Comparison of ENCODE assay signal across 1 cellular context in the genomic region with DNA sequence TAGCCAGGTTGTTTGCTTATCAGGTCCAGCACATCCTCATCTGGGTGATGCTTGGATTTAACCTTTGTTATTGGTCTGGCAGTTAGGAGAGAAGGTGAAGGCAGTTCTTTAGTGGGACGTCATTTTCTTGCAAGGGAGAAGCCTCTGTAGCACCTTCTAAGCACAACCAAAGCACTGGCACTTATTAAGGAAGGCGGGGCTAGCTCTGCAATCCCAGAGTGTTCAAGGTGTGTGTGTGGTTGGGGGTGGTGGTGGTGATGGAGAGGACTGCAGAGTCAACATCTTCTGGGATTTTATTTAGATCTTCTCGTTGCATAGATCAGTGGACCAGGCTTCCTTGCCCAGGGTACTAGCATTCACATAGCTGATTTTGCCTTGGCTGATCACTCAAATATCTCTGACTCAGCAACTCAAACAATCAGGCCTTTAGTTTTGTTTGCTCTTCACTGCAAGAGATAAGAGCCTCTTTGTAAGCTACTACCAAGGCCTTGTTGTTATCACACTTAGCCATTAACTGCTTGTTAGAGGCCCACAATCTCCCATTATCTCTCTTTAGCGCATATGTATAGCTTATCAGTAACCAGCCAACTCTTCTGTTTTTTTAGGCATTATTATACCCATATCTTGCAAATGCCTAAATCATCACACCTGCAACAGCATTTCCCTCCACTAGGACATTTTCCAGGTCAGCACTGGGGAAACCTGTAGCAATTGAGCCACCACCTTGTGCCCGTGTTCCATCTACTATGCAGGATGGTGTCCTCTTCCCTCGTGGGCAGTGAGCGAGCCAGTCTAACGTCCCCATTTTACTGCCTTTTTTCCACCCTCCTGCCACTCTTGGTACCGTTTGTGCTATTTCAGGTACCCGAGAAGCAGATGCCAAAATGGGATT.
TF ChIP-seq lines count a peak whose summit lies in the region.

No MANE protein-coding gene starts in this region.

TF ChIP-seq in HepG2, 621 proteins besides CTCF, POLR2A, EP300 and RAD21 (continued from another document):
- TF ChIP-seq, protein P1, sequence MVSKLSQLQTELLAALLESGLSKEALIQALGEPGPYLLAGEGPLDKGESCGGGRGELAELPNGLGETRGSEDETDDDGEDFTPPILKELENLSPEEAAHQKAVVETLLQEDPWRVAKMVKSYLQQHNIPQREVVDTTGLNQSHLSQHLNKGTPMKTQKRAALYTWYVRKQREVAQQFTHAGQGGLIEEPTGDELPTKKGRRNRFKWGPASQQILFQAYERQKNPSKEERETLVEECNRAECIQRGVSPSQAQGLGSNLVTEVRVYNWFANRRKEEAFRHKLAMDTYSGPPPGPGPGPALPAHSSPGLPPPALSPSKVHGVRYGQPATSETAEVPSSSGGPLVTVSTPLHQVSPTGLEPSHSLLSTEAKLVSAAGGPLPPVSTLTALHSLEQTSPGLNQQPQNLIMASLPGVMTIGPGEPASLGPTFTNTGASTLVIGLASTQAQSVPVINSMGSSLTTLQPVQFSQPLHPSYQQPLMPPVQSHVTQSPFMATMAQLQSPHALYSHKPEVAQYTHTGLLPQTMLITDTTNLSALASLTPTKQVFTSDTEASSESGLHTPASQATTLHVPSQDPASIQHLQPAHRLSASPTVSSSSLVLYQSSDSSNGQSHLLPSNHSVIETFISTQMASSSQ (IDR thresholded peaks at IDR 0.05; ENCODE audit: low read depth): 0 out of 2 replicates have a peak, but pooled peaks have one; percentile 24
- TF ChIP-seq, protein P1 (CRISPR knock-in tag; IDR thresholded peaks at IDR 0.05; ENCODE audit: borderline replicate concordance): no peak
- no peak for TF ChIP-seq FOXA1 (IDR thresholded peaks at IDR 0.05)
- TF ChIP-seq FOXA1 (CRISPR knock-in tag; IDR thresholded peaks at IDR 0.05): peak; percentile 61
- peak; percentile 48; the same call in 1 of the 2 replicates for TF ChIP-seq ZNF121 (CRISPR knock-in tag; IDR thresholded peaks at IDR 0.05)
- TF ChIP-seq PITX1 (CRISPR knock-in tag; IDR thresholded peaks at IDR 0.05): peak; percentile 21; the same call in 1 of the 2 replicates
- peak; percentile 59 for TF ChIP-seq FOXA3 (CRISPR knock-in tag; IDR thresholded peaks at IDR 0.05)
- peak; percentile 37; the same call in 1 of the 2 replicates for TF ChIP-seq TBX3 (IDR thresholded peaks at IDR 0.05; ENCODE audit: borderline replicate concordance)
- TF ChIP-seq FOSL1 (CRISPR knock-in tag; IDR thresholded peaks at IDR 0.05; ENCODE audit: borderline replicate concordance): peak; percentile 78; the same call in 1 of the 2 replicates
- TF ChIP-seq JUNB (CRISPR knock-in tag; IDR thresholded peaks at IDR 0.05; ENCODE audit: borderline replicate concordance): peak; percentile 65; the same call in 1 of the 2 replicates
- no peak for TF ChIP-seq SOX13 (IDR thresholded peaks at IDR 0.05)
- TF ChIP-seq SOX13 (CRISPR knock-in tag; conservative IDR thresholded peaks at IDR 0.05 in 1 of 2, IDR thresholded peaks at IDR 0.05 in 1 of 2): peak in 1 of 2 experiments; percentile 93; a peak in 2 of 4 replicates
- peak; percentile 25; the same call in 1 of the 2 replicates for TF ChIP-seq ZFX (CRISPR knock-in tag; IDR thresholded peaks at IDR 0.05; ENCODE audit: low read depth)
- no peak for TF ChIP-seq PAX8 (CRISPR knock-in tag; IDR thresholded peaks at IDR 0.05; ENCODE audit: borderline replicate concordance)
- TF ChIP-seq HHEX (CRISPR knock-in tag; IDR thresholded peaks at IDR 0.05): peak; percentile 95
- no peak for TF ChIP-seq HOXA3 (CRISPR knock-in tag; IDR thresholded peaks at IDR 0.05)
- no peak for TF ChIP-seq ZNF263 (CRISPR knock-in tag; IDR thresholded peaks at IDR 0.05)
- TF ChIP-seq, protein P2, sequence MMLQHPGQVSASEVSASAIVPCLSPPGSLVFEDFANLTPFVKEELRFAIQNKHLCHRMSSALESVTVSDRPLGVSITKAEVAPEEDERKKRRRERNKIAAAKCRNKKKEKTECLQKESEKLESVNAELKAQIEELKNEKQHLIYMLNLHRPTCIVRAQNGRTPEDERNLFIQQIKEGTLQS (CRISPR knock-in tag; IDR thresholded peaks at IDR 0.05): 0 out of 2 replicates have a peak, but pooled peaks have one; percentile 24
- no peak for TF ChIP-seq ZNF629 (CRISPR knock-in tag; conservative IDR thresholded peaks at IDR 0.05)
- no peak for TF ChIP-seq SOX6 (IDR thresholded peaks at IDR 0.05)
- peak; percentile 88 for TF ChIP-seq SOX6 (CRISPR knock-in tag; IDR thresholded peaks at IDR 0.05)
- TF ChIP-seq THAP11 (CRISPR knock-in tag; IDR thresholded peaks at IDR 0.05): 0 out of 2 replicates have a peak, but pooled peaks have one; percentile 23
- 0 out of 2 replicates have a peak, but pooled peaks have one; percentile 30 for TF ChIP-seq NKX3-1 (CRISPR knock-in tag; IDR thresholded peaks at IDR 0.05)
- peak; percentile 84 for TF ChIP-seq HMG20B (CRISPR knock-in tag; conservative IDR thresholded peaks at IDR 0.05)
- TF ChIP-seq, protein P3, sequence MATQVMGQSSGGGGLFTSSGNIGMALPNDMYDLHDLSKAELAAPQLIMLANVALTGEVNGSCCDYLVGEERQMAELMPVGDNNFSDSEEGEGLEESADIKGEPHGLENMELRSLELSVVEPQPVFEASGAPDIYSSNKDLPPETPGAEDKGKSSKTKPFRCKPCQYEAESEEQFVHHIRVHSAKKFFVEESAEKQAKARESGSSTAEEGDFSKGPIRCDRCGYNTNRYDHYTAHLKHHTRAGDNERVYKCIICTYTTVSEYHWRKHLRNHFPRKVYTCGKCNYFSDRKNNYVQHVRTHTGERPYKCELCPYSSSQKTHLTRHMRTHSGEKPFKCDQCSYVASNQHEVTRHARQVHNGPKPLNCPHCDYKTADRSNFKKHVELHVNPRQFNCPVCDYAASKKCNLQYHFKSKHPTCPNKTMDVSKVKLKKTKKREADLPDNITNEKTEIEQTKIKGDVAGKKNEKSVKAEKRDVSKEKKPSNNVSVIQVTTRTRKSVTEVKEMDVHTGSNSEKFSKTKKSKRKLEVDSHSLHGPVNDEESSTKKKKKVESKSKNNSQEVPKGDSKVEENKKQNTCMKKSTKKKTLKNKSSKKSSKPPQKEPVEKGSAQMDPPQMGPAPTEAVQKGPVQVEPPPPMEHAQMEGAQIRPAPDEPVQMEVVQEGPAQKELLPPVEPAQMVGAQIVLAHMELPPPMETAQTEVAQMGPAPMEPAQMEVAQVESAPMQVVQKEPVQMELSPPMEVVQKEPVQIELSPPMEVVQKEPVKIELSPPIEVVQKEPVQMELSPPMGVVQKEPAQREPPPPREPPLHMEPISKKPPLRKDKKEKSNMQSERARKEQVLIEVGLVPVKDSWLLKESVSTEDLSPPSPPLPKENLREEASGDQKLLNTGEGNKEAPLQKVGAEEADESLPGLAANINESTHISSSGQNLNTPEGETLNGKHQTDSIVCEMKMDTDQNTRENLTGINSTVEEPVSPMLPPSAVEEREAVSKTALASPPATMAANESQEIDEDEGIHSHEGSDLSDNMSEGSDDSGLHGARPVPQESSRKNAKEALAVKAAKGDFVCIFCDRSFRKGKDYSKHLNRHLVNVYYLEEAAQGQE (IDR thresholded peaks at IDR 0.05; ENCODE audit: borderline replicate concordance in 1 of 2, low read depth in 1 of 2, low read length in 2 of 2): 0 out of 4 replicates have a peak, but pooled peaks of 1 of the 2 experiments have one; percentile 25
- TF ChIP-seq, protein P4, sequence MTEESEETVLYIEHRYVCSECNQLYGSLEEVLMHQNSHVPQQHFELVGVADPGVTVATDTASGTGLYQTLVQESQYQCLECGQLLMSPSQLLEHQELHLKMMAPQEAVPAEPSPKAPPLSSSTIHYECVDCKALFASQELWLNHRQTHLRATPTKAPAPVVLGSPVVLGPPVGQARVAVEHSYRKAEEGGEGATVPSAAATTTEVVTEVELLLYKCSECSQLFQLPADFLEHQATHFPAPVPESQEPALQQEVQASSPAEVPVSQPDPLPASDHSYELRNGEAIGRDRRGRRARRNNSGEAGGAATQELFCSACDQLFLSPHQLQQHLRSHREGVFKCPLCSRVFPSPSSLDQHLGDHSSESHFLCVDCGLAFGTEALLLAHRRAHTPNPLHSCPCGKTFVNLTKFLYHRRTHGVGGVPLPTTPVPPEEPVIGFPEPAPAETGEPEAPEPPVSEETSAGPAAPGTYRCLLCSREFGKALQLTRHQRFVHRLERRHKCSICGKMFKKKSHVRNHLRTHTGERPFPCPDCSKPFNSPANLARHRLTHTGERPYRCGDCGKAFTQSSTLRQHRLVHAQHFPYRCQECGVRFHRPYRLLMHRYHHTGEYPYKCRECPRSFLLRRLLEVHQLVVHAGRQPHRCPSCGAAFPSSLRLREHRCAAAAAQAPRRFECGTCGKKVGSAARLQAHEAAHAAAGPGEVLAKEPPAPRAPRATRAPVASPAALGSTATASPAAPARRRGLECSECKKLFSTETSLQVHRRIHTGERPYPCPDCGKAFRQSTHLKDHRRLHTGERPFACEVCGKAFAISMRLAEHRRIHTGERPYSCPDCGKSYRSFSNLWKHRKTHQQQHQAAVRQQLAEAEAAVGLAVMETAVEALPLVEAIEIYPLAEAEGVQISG (CRISPR knock-in tag; IDR thresholded peaks at IDR 0.05): no peak
- TF ChIP-seq, protein P5, sequence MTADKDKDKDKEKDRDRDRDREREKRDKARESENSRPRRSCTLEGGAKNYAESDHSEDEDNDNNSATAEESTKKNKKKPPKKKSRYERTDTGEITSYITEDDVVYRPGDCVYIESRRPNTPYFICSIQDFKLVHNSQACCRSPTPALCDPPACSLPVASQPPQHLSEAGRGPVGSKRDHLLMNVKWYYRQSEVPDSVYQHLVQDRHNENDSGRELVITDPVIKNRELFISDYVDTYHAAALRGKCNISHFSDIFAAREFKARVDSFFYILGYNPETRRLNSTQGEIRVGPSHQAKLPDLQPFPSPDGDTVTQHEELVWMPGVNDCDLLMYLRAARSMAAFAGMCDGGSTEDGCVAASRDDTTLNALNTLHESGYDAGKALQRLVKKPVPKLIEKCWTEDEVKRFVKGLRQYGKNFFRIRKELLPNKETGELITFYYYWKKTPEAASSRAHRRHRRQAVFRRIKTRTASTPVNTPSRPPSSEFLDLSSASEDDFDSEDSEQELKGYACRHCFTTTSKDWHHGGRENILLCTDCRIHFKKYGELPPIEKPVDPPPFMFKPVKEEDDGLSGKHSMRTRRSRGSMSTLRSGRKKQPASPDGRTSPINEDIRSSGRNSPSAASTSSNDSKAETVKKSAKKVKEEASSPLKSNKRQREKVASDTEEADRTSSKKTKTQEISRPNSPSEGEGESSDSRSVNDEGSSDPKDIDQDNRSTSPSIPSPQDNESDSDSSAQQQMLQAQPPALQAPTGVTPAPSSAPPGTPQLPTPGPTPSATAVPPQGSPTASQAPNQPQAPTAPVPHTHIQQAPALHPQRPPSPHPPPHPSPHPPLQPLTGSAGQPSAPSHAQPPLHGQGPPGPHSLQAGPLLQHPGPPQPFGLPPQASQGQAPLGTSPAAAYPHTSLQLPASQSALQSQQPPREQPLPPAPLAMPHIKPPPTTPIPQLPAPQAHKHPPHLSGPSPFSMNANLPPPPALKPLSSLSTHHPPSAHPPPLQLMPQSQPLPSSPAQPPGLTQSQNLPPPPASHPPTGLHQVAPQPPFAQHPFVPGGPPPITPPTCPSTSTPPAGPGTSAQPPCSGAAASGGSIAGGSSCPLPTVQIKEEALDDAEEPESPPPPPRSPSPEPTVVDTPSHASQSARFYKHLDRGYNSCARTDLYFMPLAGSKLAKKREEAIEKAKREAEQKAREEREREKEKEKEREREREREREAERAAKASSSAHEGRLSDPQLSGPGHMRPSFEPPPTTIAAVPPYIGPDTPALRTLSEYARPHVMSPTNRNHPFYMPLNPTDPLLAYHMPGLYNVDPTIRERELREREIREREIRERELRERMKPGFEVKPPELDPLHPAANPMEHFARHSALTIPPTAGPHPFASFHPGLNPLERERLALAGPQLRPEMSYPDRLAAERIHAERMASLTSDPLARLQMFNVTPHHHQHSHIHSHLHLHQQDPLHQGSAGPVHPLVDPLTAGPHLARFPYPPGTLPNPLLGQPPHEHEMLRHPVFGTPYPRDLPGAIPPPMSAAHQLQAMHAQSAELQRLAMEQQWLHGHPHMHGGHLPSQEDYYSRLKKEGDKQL (CRISPR knock-in tag; IDR thresholded peaks at IDR 0.05; ENCODE audit: low read depth): peak; percentile 87
- no peak for TF ChIP-seq TAF15 (IDR thresholded peaks at IDR 0.05; ENCODE audit: low read depth, low read length, poor library complexity, severe bottlenecking)
- no peak for TF ChIP-seq HDAC6 (IDR thresholded peaks at IDR 0.05; ENCODE audit: low read depth, low read length)
- TF ChIP-seq HMG20A (CRISPR knock-in tag; IDR thresholded peaks at IDR 0.05; ENCODE audit: borderline replicate concordance): peak; percentile 54; the same call in 1 of the 2 replicates
- peak; percentile 64 for TF ChIP-seq MIXL1 (CRISPR knock-in tag; IDR thresholded peaks at IDR 0.05)
- TF ChIP-seq SOX5 (CRISPR knock-in tag; IDR thresholded peaks at IDR 0.05; ENCODE audit: borderline replicate concordance): peak; percentile 78; the same call in 1 of the 2 replicates
- no peak for TF ChIP-seq ZNF101 (CRISPR knock-in tag; IDR thresholded peaks at IDR 0.05; ENCODE audit: borderline replicate concordance, low read depth)
- no peak for TF ChIP-seq ZBTB20 (CRISPR knock-in tag; IDR thresholded peaks at IDR 0.05; ENCODE audit: borderline replicate concordance, low read depth)
- peak; percentile 73 for TF ChIP-seq ISL2 (CRISPR knock-in tag; IDR thresholded peaks at IDR 0.05)
- no peak for TF ChIP-seq SNAPC2 (CRISPR knock-in tag; IDR thresholded peaks at IDR 0.05)
- 0 out of 2 replicates have a peak, but pooled peaks have one; percentile 30 for TF ChIP-seq ZNF317 (CRISPR knock-in tag; IDR thresholded peaks at IDR 0.05)
- TF ChIP-seq DR1 (CRISPR knock-in tag; IDR thresholded peaks at IDR 0.05): no peak
- TF ChIP-seq, protein P6, sequence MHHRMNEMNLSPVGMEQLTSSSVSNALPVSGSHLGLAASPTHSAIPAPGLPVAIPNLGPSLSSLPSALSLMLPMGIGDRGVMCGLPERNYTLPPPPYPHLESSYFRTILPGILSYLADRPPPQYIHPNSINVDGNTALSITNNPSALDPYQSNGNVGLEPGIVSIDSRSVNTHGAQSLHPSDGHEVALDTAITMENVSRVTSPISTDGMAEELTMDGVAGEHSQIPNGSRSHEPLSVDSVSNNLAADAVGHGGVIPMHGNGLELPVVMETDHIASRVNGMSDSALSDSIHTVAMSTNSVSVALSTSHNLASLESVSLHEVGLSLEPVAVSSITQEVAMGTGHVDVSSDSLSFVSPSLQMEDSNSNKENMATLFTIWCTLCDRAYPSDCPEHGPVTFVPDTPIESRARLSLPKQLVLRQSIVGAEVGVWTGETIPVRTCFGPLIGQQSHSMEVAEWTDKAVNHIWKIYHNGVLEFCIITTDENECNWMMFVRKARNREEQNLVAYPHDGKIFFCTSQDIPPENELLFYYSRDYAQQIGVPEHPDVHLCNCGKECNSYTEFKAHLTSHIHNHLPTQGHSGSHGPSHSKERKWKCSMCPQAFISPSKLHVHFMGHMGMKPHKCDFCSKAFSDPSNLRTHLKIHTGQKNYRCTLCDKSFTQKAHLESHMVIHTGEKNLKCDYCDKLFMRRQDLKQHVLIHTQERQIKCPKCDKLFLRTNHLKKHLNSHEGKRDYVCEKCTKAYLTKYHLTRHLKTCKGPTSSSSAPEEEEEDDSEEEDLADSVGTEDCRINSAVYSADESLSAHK (CRISPR knock-in tag; IDR thresholded peaks at IDR 0.05; ENCODE audit: borderline replicate concordance): no peak
